18 cellular contexts compared by ENCODE assay signal in genomic region chr1:38845088-38845487, GRCh38. TPM values are rescaled to one million over a fixed set of nuclear protein-coding genes. Genes with fewer than 3 reads are reported as not detected.
"Had no signal": no experiment of that assay in that cellular context is flagged by ENCODE, and none has a peak within 500 bp of the region (broad histone marks: within the 10 kb centered on the region; RNA-seq: fewer than 3 reads in every experiment).

No MANE protein-coding gene starts in this region.

RNA-seq across cellular contexts. Expression of gene GJA9, which starts 36.3 kb away (rescaled TPM):
- total RNA-seq: activated naive CD4-positive, alpha-beta T cell treated with anti-CD3 and anti-CD28 coated beads for 36 hours; activated naive CD4-positive, alpha-beta T cell treated with anti-CD3 and anti-CD28 coated beads, Interleukin-2, amount 50 U/mL, for 72 hours; activated naive CD8-positive, alpha-beta T cell treated with anti-CD3 and anti-CD28 coated beads for 36 hours; activated T-cell treated with anti-CD3 and anti-CD28 coated beads, Interleukin-2, amount 50 U/mL, for 4 hours; activated T-cell treated with anti-CD3 and anti-CD28 coated beads, Interleukin-2, amount 50 U/mL, for 72 hours; activated T-helper 1 cell treated with anti-CD3 and anti-CD28 coated beads, Interleukin-12 subunit alpha, Interleukin-12 subunit beta, Interleukin-2, Interleukin-4 antibody, amounts not matched to agents 30 ng/mL and 10 ng/mL and 1 ng/mL, durations not matched to agents 14 hours and 24 hours and 36 hours; activated T-helper 17 cell treated with anti-CD3 and anti-CD28 coated beads, Interleukin-2, amount 50 U/mL, for 72 hours; activated T-helper 2 cell treated with anti-CD3 and anti-CD28 coated beads, Interferon-gamma antibody, Interleukin-2, Interleukin-4, amounts not matched to agents 10 μg/mL and 5 μg/mL and 100 μg/mL, durations not matched to agents 14 hours and 24 hours and 36 hours; adrenal gland; aorta; ascending aorta; astrocyte; body of pancreas; breast epithelium; cardiac muscle cell; cardiac septum; cerebellum; chondrocyte had no signal
- polyA plus RNA-seq: adrenal gland, aorta, cardiac muscle cell had no signal
